27 cellular contexts compared by ENCODE assay signal in the genomic region with DNA sequence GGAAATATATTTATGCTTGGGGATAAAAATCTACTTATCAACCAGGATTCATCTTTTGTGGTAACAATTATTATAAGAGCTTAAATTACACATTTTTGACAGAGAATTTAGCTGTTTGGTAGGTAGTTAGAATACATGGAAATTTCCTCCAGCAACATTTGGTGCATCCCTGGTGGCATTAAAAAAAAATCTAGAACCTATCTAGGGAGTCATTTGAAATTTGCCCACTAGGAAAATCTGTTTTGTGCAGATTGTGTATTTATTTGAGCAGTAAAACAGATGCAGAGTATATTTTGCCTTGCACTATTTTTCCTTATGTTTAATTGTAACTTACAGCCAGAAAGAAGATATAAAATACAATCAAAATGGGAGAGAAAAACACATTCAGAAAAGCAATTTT.
"Had no signal": no experiment of that assay in that cellular context is flagged by ENCODE, and none has a peak within 500 bp of the region (broad histone marks: within the 10 kb centered on the region; RNA-seq: fewer than 3 reads in every experiment).

No MANE protein-coding gene starts in this region.

- DNase-seq: activated effector memory CD4-positive, alpha-beta T cell treated with anti-CD3 and anti-CD28 coated beads, Interleukin-2, amount 50 U/mL, for 16 hours; activated effector memory CD4-positive, alpha-beta T cell treated with Interleukin-2 at 50 U/mL for 16 hours; activated gamma-delta T cell; activated gamma-delta T cell treated with Interleukin-2 at 50 U/mL for 16 hours; activated naive CD4-positive, alpha-beta T cell; activated naive CD4-positive, alpha-beta T cell treated with anti-CD3 and anti-CD28 coated beads for 36 hours; activated naive CD4-positive, alpha-beta T cell treated with anti-CD3 and anti-CD28 coated beads, Interleukin-2, amount 10 ng/mL, durations not matched to agents 7 days and 5 days; activated naive CD4-positive, alpha-beta T cell treated with anti-CD3 and anti-CD28 coated beads, Interleukin-2, amount 50 U/mL, for 16 hours; activated naive CD4-positive, alpha-beta T cell treated with Interleukin-2 at 50 U/mL for 16 hours; activated naive CD8-positive, alpha-beta T cell treated with anti-CD3 and anti-CD28 coated beads for 36 hours; activated naive CD8-positive, alpha-beta T cell treated with anti-CD3 and anti-CD28 coated beads, Interleukin-2, amount 10 ng/mL, durations not matched to agents 7 days and 5 days; activated naive CD8-positive, alpha-beta T cell treated with anti-CD3 and anti-CD28 coated beads, Interleukin-2, amount 50 U/mL, for 24 hours; activated T-cell treated with anti-CD3 and anti-CD28 coated beads, Interleukin-2, amount 50 U/mL, for 1 hour; activated T-cell treated with anti-CD3 and anti-CD28 coated beads, Interleukin-2, amount 50 U/mL, for 24 hours; activated T-cell treated with anti-CD3 and anti-CD28 coated beads, Interleukin-2, amount 50 U/mL, for 4 hours; activated T-cell treated with anti-CD3 and anti-CD28 coated beads, Interleukin-2, amount 50 U/mL, for 48 hours; activated T-cell treated with anti-CD3 and anti-CD28 coated beads, Interleukin-2, amount 50 U/mL, for 72 hours; adrenal gland; amniotic stem cell; amygdala; anterior cingulate cortex; aorta; body of pancreas; brain microvascular endothelial cell; central memory CD4-positive, alpha-beta T cell had no signal

- ATAC-seq: activated naive CD4-positive, alpha-beta T cell treated with anti-CD3 and anti-CD28 coated beads, Interleukin-2, amount 50 U/mL, for 72 hours; activated naive CD8-positive, alpha-beta T cell treated with anti-CD3 and anti-CD28 coated beads, Interleukin-2, amount 50 U/mL, for 24 hours; activated T-cell treated with anti-CD3 and anti-CD28 coated beads, Interleukin-2, amount 50 U/mL, for 4 hours; activated T-cell treated with anti-CD3 and anti-CD28 coated beads, Interleukin-2, amount 50 U/mL, for 72 hours; activated T-helper 17 cell treated with anti-CD3 and anti-CD28 coated beads, Interleukin-2, amount 50 U/mL, for 72 hours; body of pancreas had no signal
